In the genomic region with DNA sequence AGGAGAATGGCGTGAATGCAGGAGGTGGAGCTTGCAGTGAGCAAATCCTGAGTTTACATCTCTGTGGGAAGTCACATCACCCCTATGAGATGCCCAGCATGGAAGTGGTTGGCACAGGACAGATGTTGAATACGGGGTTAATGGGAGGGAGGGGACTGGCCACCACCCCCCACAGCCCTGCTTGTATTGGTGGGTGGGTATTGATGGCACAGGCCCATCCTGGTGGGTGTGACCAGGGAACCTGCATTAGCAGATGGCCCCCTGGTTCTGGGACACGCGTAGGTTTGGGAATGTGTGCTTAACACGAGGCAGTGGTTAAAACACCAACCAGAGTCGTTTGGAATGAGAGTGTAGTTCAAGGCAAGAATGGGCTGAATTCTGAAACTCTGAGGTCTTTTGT, we compare ENCODE assay signal across 19 cellular contexts.
DNase-seq lines count a peak whose midpoint lies in the region; ATAC-seq and TF ChIP-seq lines count a peak whose summit lies in the region.
"Had no signal": no experiment of that assay in that cellular context is flagged by ENCODE, and none has a peak within 500 bp of the region (broad histone marks: within the 10 kb centered on the region; RNA-seq: fewer than 3 reads in every experiment).

No MANE protein-coding gene starts in this region.

- no TSS peak for BruUV-seq in Caco-2 (replicated peaks; lab: Mats Ljungman, UMichigan)

- no peak overlapping the region for H3K4me3 ChIP-seq in Caco-2 (ENCODE audit: low read depth, low read length)
- H3K4me3 ChIP-seq: BLaER1, GM12878, GM23338, HAP-1 had no signal

- POLR2A ChIA-PET in Caco-2 (lab: Charles Lee) = no interaction called here

- CTCF ChIA-PET in activated CD8-positive, alpha-beta memory T cell treated with anti-CD3 and anti-CD28 coated beads, Interleukin-2, amount 10 ng/mL, durations not matched to agents 7 days and 5 days (lab: Charles Lee) = no interaction called here
- CTCF ChIA-PET in Caco-2 (lab: Charles Lee) = no interaction called here

- no peaks in the 10 kb centered on the region for H3K36me3 Mint-ChIP-seq in activated CD8-positive, alpha-beta memory T cell treated with anti-CD3 and anti-CD28 coated beads, Interleukin-2, amount 10 ng/mL, durations not matched to agents 7 days and 5 days
- H3K36me3 Mint-ChIP-seq in Caco-2 (ENCODE audit: insufficient read depth, unreplicated experiment) = no peaks in the 10 kb centered on the region

- no peaks in the 10 kb centered on the region for H3K27me3 ChIP-seq in Caco-2 (replicated peaks; ENCODE audit: control insufficient read depth, insufficient read depth, low read length)
- H3K27me3 ChIP-seq: BLaER1 had no signal

- peak; percentile 28 for DNase-seq in activated CD8-positive, alpha-beta memory T cell treated with anti-CD3 and anti-CD28 coated beads for 24 hours
- DNase-seq in activated CD8-positive, alpha-beta memory T cell treated with anti-CD3 and anti-CD28 coated beads, Interleukin-2, amount 10 ng/mL, durations not matched to agents 7 days and 5 days = no peak
- peak; percentile 12 for DNase-seq in NCI-H69 (lab: John Stamatoyannopoulos, UW)
- peak; percentile 20 for DNase-seq in ecto neural progenitor cell (ENCODE audit: low spot score)
- no peak for DNase-seq in NCI-H748 treated with DMSO at 0.1 percent for 48 hours (lab: John Stamatoyannopoulos, UW)
- no peak for DNase-seq in Caco-2
- DNase-seq: CD4-positive, CD25-positive, alpha-beta regulatory T cell; CD8-positive, alpha-beta T cell; DMS 273 treated with DMSO at 0.1 percent for 48 hours; DMS79; EL; GDM1; HFFc6 had no signal

- intact Hi-C loops in Caco-2 (cut with micrococcal nuclease; ENCODE audit: unreplicated experiment) = no loop called here

- no peak overlapping the region for H3K27ac Mint-ChIP-seq in activated CD8-positive, alpha-beta memory T cell treated with anti-CD3 and anti-CD28 coated beads, Interleukin-2, amount 10 ng/mL, durations not matched to agents 7 days and 5 days
- H3K27ac Mint-ChIP-seq in Caco-2 (ENCODE audit: unreplicated experiment) = no peak overlapping the region
- H3K27ac Mint-ChIP-seq: B cell; CD4-positive, CD25-positive, alpha-beta regulatory T cell; CD8-positive, alpha-beta T cell; GM23338; HFFc6 had no signal

- H3K4me1 Mint-ChIP-seq in activated CD8-positive, alpha-beta memory T cell treated with anti-CD3 and anti-CD28 coated beads, Interleukin-2, amount 10 ng/mL, durations not matched to agents 7 days and 5 days = peaks cover 8% of the 10 kb centered on the region
- H3K4me1 Mint-ChIP-seq in Caco-2 (ENCODE audit: low read depth, unreplicated experiment) = no peaks in the 10 kb centered on the region
- H3K4me1 Mint-ChIP-seq: GM23338 had no signal

- H3K27me3 Mint-ChIP-seq in activated CD8-positive, alpha-beta memory T cell treated with anti-CD3 and anti-CD28 coated beads, Interleukin-2, amount 10 ng/mL, durations not matched to agents 7 days and 5 days = no peaks in the 10 kb centered on the region
- no peaks in the 10 kb centered on the region for H3K27me3 Mint-ChIP-seq in Caco-2 (ENCODE audit: insufficient read depth, unreplicated experiment)
- H3K27me3 Mint-ChIP-seq: B cell; CD4-positive, CD25-positive, alpha-beta regulatory T cell had no signal

- no peak overlapping the region for H3K4me3 Mint-ChIP-seq in activated CD8-positive, alpha-beta memory T cell treated with anti-CD3 and anti-CD28 coated beads, Interleukin-2, amount 10 ng/mL, durations not matched to agents 7 days and 5 days
- H3K4me3 Mint-ChIP-seq in Caco-2 (ENCODE audit: unreplicated experiment) = no peak overlapping the region
- H3K4me3 Mint-ChIP-seq: B cell; CD4-positive, CD25-positive, alpha-beta regulatory T cell; CD8-positive, alpha-beta T cell; GM23338; HFFc6 had no signal

- peaks cover 5% of the 10 kb centered on the region for H3K4me1 ChIP-seq in Caco-2
- H3K4me1 ChIP-seq: BLaER1, HAP-1 had no signal

- H3K9me3 Mint-ChIP-seq in activated CD8-positive, alpha-beta memory T cell treated with anti-CD3 and anti-CD28 coated beads, Interleukin-2, amount 10 ng/mL, durations not matched to agents 7 days and 5 days (ENCODE audit: low read depth) = no peaks in the 10 kb centered on the region
- H3K9me3 Mint-ChIP-seq in Caco-2 (ENCODE audit: unreplicated experiment) = no peaks in the 10 kb centered on the region
- H3K9me3 Mint-ChIP-seq: CD4-positive, CD25-positive, alpha-beta regulatory T cell; CD8-positive, alpha-beta T cell; GM23338; HFFc6 had no signal

- TF ChIP-seq CTCF in Caco-2 (IDR thresholded peaks at IDR 0.05; ENCODE audit: insufficient read depth in 1 of 2, low read depth in 1 of 2, low read length in 1 of 2, severe bottlenecking in 1 of 2, unreplicated experiment in 1 of 2) = no peak

- ATAC-seq in activated CD8-positive, alpha-beta memory T cell treated with anti-CD3 and anti-CD28 coated beads, Interleukin-2, amount 10 ng/mL, durations not matched to agents 7 days and 5 days = no peak
- ATAC-seq in GM21526 (IDR thresholded peaks at IDR 0.05; ENCODE audit: low FRiP score, unreplicated experiment) = no peak
- ATAC-seq: CD8-positive, alpha-beta T cell; GM12878; GM23338 had no signal

- H3K9me3 ChIP-seq in Caco-2 = no peaks in the 10 kb centered on the region
- H3K9me3 ChIP-seq: BLaER1, HAP-1 had no signal

- no peaks in the 10 kb centered on the region for H3K36me3 ChIP-seq in Caco-2 (ENCODE audit: control insufficient read depth, insufficient read depth, low read length)
- H3K36me3 ChIP-seq: HAP-1 had no signal

Comparison
In these comparisons a context has a peak if more than half of its experiments do, and no peak if none do; other contexts are left out.
1. DNase-seq: peak in activated CD8-positive, alpha-beta memory T cell treated with anti-CD3 and anti-CD28 coated beads for 24 hours (single experiment), NCI-H69 (single experiment) and ecto neural progenitor cell (single experiment); none in activated CD8-positive, alpha-beta memory T cell treated with anti-CD3 and anti-CD28 coated beads, Interleukin-2, amount 10 ng/mL, durations not matched to agents 7 days and 5 days (single experiment), NCI-H748 treated with DMSO at 0.1 percent for 48 hours (single experiment) and Caco-2 (0 of 2).